ENCODE assay signal across 1 cellular context in the genomic region with DNA sequence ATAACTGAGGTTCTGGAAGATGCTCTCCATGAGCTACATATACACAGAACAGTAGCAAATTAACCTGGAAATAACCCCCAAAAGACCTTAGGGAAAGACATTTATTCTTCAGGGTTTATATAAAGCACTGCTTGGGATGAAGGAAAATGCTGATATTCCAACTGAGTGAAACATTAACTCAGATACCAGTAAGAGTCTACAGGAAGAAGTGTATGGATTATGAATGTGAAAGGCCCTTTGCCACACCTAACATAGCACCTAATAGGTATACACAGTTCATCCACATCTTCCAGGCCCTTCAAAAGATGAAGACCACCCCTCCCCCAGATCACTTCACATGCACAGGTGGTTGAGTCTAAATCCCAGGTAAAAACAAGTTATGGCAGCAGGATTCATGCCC.
TF ChIP-seq lines count a peak whose summit lies in the region.

No MANE protein-coding gene starts in this region.

TF ChIP-seq in HepG2, 621 proteins besides CTCF, POLR2A, EP300 and RAD21 (continued from another document):
- TF ChIP-seq, protein P1, sequence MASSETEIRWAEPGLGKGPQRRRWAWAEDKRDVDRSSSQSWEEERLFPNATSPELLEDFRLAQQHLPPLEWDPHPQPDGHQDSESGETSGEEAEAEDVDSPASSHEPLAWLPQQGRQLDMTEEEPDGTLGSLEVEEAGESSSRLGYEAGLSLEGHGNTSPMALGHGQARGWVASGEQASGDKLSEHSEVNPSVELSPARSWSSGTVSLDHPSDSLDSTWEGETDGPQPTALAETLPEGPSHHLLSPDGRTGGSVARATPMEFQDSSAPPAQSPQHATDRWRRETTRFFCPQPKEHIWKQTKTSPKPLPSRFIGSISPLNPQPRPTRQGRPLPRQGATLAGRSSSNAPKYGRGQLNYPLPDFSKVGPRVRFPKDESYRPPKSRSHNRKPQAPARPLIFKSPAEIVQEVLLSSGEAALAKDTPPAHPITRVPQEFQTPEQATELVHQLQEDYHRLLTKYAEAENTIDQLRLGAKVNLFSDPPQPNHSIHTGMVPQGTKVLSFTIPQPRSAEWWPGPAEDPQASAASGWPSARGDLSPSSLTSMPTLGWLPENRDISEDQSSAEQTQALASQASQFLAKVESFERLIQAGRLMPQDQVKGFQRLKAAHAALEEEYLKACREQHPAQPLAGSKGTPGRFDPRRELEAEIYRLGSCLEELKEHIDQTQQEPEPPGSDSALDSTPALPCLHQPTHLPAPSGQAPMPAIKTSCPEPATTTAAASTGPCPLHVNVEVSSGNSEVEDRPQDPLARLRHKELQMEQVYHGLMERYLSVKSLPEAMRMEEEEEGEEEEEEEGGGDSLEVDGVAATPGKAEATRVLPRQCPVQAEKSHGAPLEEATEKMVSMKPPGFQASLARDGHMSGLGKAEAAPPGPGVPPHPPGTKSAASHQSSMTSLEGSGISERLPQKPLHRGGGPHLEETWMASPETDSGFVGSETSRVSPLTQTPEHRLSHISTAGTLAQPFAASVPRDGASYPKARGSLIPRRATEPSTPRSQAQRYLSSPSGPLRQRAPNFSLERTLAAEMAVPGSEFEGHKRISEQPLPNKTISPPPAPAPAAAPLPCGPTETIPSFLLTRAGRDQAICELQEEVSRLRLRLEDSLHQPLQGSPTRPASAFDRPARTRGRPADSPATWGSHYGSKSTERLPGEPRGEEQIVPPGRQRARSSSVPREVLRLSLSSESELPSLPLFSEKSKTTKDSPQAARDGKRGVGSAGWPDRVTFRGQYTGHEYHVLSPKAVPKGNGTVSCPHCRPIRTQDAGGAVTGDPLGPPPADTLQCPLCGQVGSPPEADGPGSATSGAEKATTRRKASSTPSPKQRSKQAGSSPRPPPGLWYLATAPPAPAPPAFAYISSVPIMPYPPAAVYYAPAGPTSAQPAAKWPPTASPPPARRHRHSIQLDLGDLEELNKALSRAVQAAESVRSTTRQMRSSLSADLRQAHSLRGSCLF (CRISPR knock-in tag; IDR thresholded peaks at IDR 0.05; ENCODE audit: borderline replicate concordance) = no peak
- TF ChIP-seq, protein P2, sequence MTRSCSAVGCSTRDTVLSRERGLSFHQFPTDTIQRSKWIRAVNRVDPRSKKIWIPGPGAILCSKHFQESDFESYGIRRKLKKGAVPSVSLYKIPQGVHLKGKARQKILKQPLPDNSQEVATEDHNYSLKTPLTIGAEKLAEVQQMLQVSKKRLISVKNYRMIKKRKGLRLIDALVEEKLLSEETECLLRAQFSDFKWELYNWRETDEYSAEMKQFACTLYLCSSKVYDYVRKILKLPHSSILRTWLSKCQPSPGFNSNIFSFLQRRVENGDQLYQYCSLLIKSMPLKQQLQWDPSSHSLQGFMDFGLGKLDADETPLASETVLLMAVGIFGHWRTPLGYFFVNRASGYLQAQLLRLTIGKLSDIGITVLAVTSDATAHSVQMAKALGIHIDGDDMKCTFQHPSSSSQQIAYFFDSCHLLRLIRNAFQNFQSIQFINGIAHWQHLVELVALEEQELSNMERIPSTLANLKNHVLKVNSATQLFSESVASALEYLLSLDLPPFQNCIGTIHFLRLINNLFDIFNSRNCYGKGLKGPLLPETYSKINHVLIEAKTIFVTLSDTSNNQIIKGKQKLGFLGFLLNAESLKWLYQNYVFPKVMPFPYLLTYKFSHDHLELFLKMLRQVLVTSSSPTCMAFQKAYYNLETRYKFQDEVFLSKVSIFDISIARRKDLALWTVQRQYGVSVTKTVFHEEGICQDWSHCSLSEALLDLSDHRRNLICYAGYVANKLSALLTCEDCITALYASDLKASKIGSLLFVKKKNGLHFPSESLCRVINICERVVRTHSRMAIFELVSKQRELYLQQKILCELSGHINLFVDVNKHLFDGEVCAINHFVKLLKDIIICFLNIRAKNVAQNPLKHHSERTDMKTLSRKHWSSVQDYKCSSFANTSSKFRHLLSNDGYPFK (CRISPR knock-in tag; IDR thresholded peaks at IDR 0.05; ENCODE audit: borderline replicate concordance) = no peak
- no peak for TF ChIP-seq TSC22D2 (CRISPR knock-in tag; IDR thresholded peaks at IDR 0.05; ENCODE audit: borderline replicate concordance)
- TF ChIP-seq ZNF557 (CRISPR knock-in tag; IDR thresholded peaks at IDR 0.05) = no peak
- TF ChIP-seq CEBPB (IDR thresholded peaks at IDR 0.05; ENCODE audit: borderline replicate concordance, low read depth, low read length) = no peak
- no peak for TF ChIP-seq MIXL1 (CRISPR knock-in tag; IDR thresholded peaks at IDR 0.05)
- TF ChIP-seq, protein P3, sequence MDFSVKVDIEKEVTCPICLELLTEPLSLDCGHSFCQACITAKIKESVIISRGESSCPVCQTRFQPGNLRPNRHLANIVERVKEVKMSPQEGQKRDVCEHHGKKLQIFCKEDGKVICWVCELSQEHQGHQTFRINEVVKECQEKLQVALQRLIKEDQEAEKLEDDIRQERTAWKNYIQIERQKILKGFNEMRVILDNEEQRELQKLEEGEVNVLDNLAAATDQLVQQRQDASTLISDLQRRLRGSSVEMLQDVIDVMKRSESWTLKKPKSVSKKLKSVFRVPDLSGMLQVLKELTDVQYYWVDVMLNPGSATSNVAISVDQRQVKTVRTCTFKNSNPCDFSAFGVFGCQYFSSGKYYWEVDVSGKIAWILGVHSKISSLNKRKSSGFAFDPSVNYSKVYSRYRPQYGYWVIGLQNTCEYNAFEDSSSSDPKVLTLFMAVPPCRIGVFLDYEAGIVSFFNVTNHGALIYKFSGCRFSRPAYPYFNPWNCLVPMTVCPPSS (IDR thresholded peaks at IDR 0.05) = no peak
